ENCODE assay signal across 1 cellular context in the genomic region with DNA sequence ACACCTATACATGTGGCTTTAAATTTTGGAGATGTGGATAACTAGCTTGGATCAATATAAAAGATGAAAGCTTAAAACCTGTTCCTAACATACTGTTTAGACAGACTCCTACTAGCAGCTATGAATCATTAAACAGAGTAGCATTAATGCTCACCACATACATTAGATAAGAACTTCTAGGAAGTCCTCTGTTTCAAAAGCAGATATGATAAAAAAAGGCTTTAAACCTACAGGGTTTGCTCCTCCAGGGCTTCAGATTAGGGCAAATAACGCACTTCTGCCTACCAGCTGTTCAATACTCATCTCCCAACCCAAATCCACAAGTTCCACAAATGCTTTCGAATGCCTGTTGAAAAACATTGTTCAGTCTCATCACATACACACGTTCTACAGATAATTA.
TF ChIP-seq lines count a peak whose summit lies in the region.

No MANE protein-coding gene starts in this region.

TF ChIP-seq in H1, 55 proteins besides CTCF, POLR2A, EP300 and RAD21:
- TF ChIP-seq EGR1 (IDR thresholded peaks at IDR 0.05; ENCODE audit: borderline replicate concordance, low read depth, low read length) = no peak
- no peak for TF ChIP-seq RNF2 (IDR thresholded peaks at IDR 0.05; ENCODE audit: borderline replicate concordance, low read depth, low read length, missing control alignments, poor library complexity, severe bottlenecking)
- no peak for TF ChIP-seq SP2 (IDR thresholded peaks at IDR 0.05; ENCODE audit: low read length)
- TF ChIP-seq TAF1 (IDR thresholded peaks at IDR 0.05; ENCODE audit: low read depth, low read length) = no peak
- TF ChIP-seq TAF7 (optimal IDR thresholded peaks at IDR 0.05; ENCODE audit: borderline replicate concordance, low read depth, low read length) = no peak
- no peak for TF ChIP-seq KDM4A (IDR thresholded peaks at IDR 0.05; ENCODE audit: low read depth, low read length, severe bottlenecking)
- no peak for TF ChIP-seq SIX5 (IDR thresholded peaks at IDR 0.05; ENCODE audit: low read depth, low read length)
- no peak for TF ChIP-seq JUND (IDR thresholded peaks at IDR 0.05; ENCODE audit: low read length)
- TF ChIP-seq, protein P1, sequence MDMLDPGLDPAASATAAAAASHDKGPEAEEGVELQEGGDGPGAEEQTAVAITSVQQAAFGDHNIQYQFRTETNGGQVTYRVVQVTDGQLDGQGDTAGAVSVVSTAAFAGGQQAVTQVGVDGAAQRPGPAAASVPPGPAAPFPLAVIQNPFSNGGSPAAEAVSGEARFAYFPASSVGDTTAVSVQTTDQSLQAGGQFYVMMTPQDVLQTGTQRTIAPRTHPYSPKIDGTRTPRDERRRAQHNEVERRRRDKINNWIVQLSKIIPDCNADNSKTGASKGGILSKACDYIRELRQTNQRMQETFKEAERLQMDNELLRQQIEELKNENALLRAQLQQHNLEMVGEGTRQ (IDR thresholded peaks at IDR 0.05; ENCODE audit: low read length) = no peak
- no peak for TF ChIP-seq RBBP5 (IDR thresholded peaks at IDR 0.05; ENCODE audit: borderline replicate concordance, low read depth, low read length)
- TF ChIP-seq HDAC2 (IDR thresholded peaks at IDR 0.05; ENCODE audit: borderline replicate concordance in 1 of 2, low read depth in 2 of 2, low read length in 2 of 2) = no peak
- no peak for TF ChIP-seq CBX8 (IDR thresholded peaks at IDR 0.05; ENCODE audit: borderline replicate concordance, low read depth, low read length)
- no peak for TF ChIP-seq CBX5 (IDR thresholded peaks at IDR 0.05; ENCODE audit: low read depth, low read length)
- no peak for TF ChIP-seq CREB1 (IDR thresholded peaks at IDR 0.05)
- TF ChIP-seq CTBP2 (IDR thresholded peaks at IDR 0.05; ENCODE audit: borderline replicate concordance, insufficient read depth, insufficient read length, low read length) = no peak
- TF ChIP-seq SUZ12 (IDR thresholded peaks at IDR 0.05; ENCODE audit: low read length) = no peak
- TF ChIP-seq YY1 (IDR thresholded peaks at IDR 0.05; ENCODE audit: low read depth, low read length) = no peak
